ENCODE assay signal across 5 cellular contexts in genomic region chr22:46132193-46132829, GRCh38. TPM values are rescaled to one million over a fixed set of nuclear protein-coding genes. Genes with fewer than 3 reads are reported as not detected.
DNase-seq lines count a peak whose midpoint lies in the region; ATAC-seq and TF ChIP-seq lines count a peak whose summit lies in the region.
"Not testable (repeated sequence)": the region's sequence is repeated elsewhere in the genome, so short reads cannot be mapped to it uniquely, and the experiment has no call there.

No MANE protein-coding gene starts in this region.

- not testable (repeated sequence) for ATAC-seq in right cardiac atrium
- ATAC-seq in left lobe of liver: peak; percentile 41

- peak in 2 of 3 donors; percentile 8 to 15 for DNase-seq in right cardiac atrium
- DNase-seq in left lobe of liver (ENCODE audit: low spot score): peak; percentile 87
- DNase-seq in nephron progenitor cell: not testable (repeated sequence)

- peaks cover 33% of the 10 kb centered on the region for H3K4me1 Mint-ChIP-seq in nephron progenitor cell

- not testable (repeated sequence) for H3K36me3 Mint-ChIP-seq in nephron progenitor cell (ENCODE audit: low read depth)

- H3K4me3 Mint-ChIP-seq in nephron progenitor cell: not testable (repeated sequence)

- WGBS in right cardiac atrium: 92% methylated on average over 12 of the region's 12 CpGs
- WGBS in liver: 39% methylated on average over 12 of the region's 12 CpGs

- TF ChIP-seq RAD21 in liver (IDR thresholded peaks at IDR 0.05): not testable (repeated sequence)

- not testable (repeated sequence) for H3K9me3 Mint-ChIP-seq in nephron progenitor cell

- H3K27me3 ChIP-seq in right cardiac atrium (ENCODE audit: control insufficient read depth, insufficient read depth); liver (ENCODE audit: control insufficient read depth in 4 of 4, insufficient read depth in 4 of 4, low read length in 3 of 4): not testable (repeated sequence)

- intact Hi-C loops in right cardiac atrium (cut with DNase I): not testable (repeated sequence)

- POLR2A ChIA-PET in HEK293 (lab: Yijun Ruan, JAX): not testable (repeated sequence)

- not testable (repeated sequence) for H3K4me3 ChIP-seq in HEK293 (ENCODE audit: low read depth, low read length); right cardiac atrium (ENCODE audit: low read length)
- peak overlapping the region in 2 of 3 donors; percentile 54 to 60 for H3K4me3 ChIP-seq in liver (ENCODE audit: low read depth in 1 of 3, low read length in 3 of 3)

- not testable (repeated sequence) for TF ChIP-seq CTCF in HEK293 (tag by site-specific recombination; IDR thresholded peaks at IDR 0.05); liver (IDR thresholded peaks at IDR 0.05; ENCODE audit: low read depth, low read length, missing input control); nephron progenitor cell (IDR thresholded peaks at IDR 0.05)

- H3K9me3 ChIP-seq in HEK293 (ENCODE audit: control insufficient read depth, insufficient read depth, low read depth, low read length); right cardiac atrium (ENCODE audit: control insufficient read depth, low read length); liver (ENCODE audit: control insufficient read depth in 4 of 4, low read length in 3 of 4): not testable (repeated sequence)

- not testable (repeated sequence) for H3K27ac ChIP-seq in HEK293 (ENCODE audit: extremely low read depth, low read depth, low read length); right cardiac atrium (ENCODE audit: low read length)
- peak overlapping the region; percentile 93 to 96 for H3K27ac ChIP-seq in liver (ENCODE audit: low read depth in 1 of 2, low read length in 2 of 2)

- not testable (repeated sequence) for H3K27me3 Mint-ChIP-seq in nephron progenitor cell (ENCODE audit: low read depth, poor library complexity)

- H3K27ac Mint-ChIP-seq in nephron progenitor cell: peak overlapping the region; percentile 61

- H3K36me3 ChIP-seq in HEK293 (ENCODE audit: control insufficient read depth in 2 of 2, insufficient read depth in 1 of 2, low read length in 2 of 2); liver (ENCODE audit: control insufficient read depth in 4 of 4, insufficient read depth in 3 of 4, low read depth in 1 of 4, low read length in 3 of 4): not testable (repeated sequence)

- not testable (repeated sequence) for H3K4me1 ChIP-seq in HEK293 (ENCODE audit: control insufficient read depth, insufficient read depth, low read length); right cardiac atrium (ENCODE audit: control insufficient read depth, insufficient read depth, low read length)
- peaks cover 29 to 79% (median 66%) of the 10 kb centered on the region in 4 donors for H3K4me1 ChIP-seq in liver (ENCODE audit: control insufficient read depth in 4 of 4, insufficient read depth in 4 of 4, low read length in 3 of 4)

- CTCF ChIA-PET in HEK293 (lab: Yijun Ruan, JAX): interaction anchor here (0.8 to 3.3 kb wide), 6 partner anchors 10 to 182 kb away, joined by 3 to 11 read pairs (median 4); no protein-coding TSS in a partner anchor

- H3K9ac ChIP-seq in liver (ENCODE audit: low read depth in 1 of 2, low read length in 2 of 2): peak overlapping the region; percentile 64 to 75

TF ChIP-seq in HEK293, 187 proteins besides CTCF, POLR2A, EP300 and RAD21:
- TF ChIP-seq ZFHX2 (tag by site-specific recombination; conservative IDR thresholded peaks at IDR 0.05): 0 out of 2 replicates have a peak, but pooled peaks have one; percentile 10
- TF ChIP-seq REST (tag by site-specific recombination; IDR thresholded peaks at IDR 0.05): peak; percentile 22; the same call in 1 of the 2 replicates

TF ChIP-seq in liver, 16 proteins besides CTCF, POLR2A, EP300 and RAD21:
- TF ChIP-seq HNF4A (conservative IDR thresholded peaks at IDR 0.05): peak in 1 of 2 donors; percentile 60
- peak in 1 of 2 donors; percentile 62 for TF ChIP-seq RXRA (IDR thresholded peaks at IDR 0.05)
- peak; percentile 67 for TF ChIP-seq MAX (IDR thresholded peaks at IDR 0.05)
- peak; percentile 34 for TF ChIP-seq ZBTB33 (IDR thresholded peaks at IDR 0.05)
- TF ChIP-seq EGR1 (IDR thresholded peaks at IDR 0.05; ENCODE audit: low read depth in 2 of 2): peak in 1 of 2 donors; percentile 82
- peak; percentile 82 for TF ChIP-seq YY1 (IDR thresholded peaks at IDR 0.05)
- peak; percentile 10 for TF ChIP-seq REST (IDR thresholded peaks at IDR 0.05)

RNA-seq across cellular contexts. Expression of gene PPARA, which starts 18.0 kb away (rescaled TPM):
- 10 to 100 TPM; 63.6 to 85.2 (median 72.7) TPM for total RNA-seq in right cardiac atrium
- polyA plus RNA-seq in right cardiac atrium: 22.9 TPM
- total RNA-seq in left lobe of liver: 122 TPM
- 10 to 100 TPM; 47.5 to 78.8 TPM for total RNA-seq in liver
- polyA plus RNA-seq in liver: 10 to 100 TPM; 31.2 to 35.1 TPM
